Comparison of ENCODE assay signal across 8 cellular contexts in the genomic region with DNA sequence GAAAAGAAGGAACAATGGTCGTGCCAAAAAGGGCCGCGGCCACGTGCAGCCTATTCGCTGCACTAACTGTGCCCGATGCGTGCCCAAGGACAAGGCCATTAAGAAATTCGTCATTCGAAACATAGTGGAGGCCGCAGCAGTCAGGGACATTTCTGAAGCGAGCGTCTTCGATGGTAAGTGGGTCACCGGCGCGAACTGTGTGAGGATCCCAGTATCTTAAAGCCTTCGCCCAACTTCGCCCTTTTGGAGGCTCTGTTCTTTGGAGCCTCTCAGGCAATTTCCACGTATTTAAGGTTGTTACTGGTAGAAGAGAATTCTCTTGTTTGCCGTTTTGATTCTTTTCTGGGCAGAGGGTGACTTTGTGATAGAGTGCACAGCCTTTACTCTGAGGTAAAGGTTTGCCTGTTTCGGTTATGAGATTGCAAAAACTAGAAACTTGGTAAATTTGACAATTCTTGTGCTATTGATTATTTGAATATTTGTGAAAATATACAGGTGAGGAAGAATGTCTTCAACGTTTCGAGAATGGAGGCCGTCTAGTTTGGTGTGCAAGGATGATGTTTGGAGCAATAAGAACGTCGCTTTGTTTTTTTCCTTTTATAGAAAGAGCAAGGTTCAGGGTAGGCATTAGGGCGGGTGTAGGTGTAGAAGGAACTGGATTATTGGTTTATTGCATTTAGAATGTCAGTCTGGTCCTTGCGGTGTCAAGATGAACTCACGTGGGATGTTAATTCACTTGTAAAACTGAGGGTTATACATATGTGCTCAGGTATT. TPM values are rescaled to one million over a fixed set of nuclear protein-coding genes. Genes with fewer than 3 reads are reported as not detected.
DNase-seq lines count a peak whose midpoint lies in the region; ATAC-seq and TF ChIP-seq lines count a peak whose summit lies in the region.

No MANE protein-coding gene starts in this region.

- H3K4me3 ChIP-seq in GM12875 (ENCODE audit: low read depth, low read length), result peak overlapping the region; percentile 81
- H3K4me3 ChIP-seq in fibroblast of mammary gland (ENCODE audit: control insufficient read depth, low read depth, low read length), result peak overlapping the region; percentile 99
- H3K4me3 ChIP-seq in retinal pigment epithelial cell (ENCODE audit: low read length), result peak overlapping the region; percentile 71

- no peaks in the 10 kb centered on the region for H3K9me3 ChIP-seq in T-helper 17 cell (ENCODE audit: control insufficient read depth, low read length, poor library complexity, severe bottlenecking)

- H3K27me3 Mint-ChIP-seq in T-helper 17 cell, result no peaks in the 10 kb centered on the region

- TF ChIP-seq CTCF in GM12875 (IDR thresholded peaks at IDR 0.05; ENCODE audit: borderline replicate concordance, insufficient read depth, low read depth, low read length), result no peak
- TF ChIP-seq CTCF in fibroblast of mammary gland (conservative IDR thresholded peaks at IDR 0.05; ENCODE audit: control insufficient read depth, insufficient read depth, low read depth, low read length), result no peak
- TF ChIP-seq CTCF in retinal pigment epithelial cell (conservative IDR thresholded peaks at IDR 0.05; ENCODE audit: low read depth, low read length), result no peak

- DNase-seq in T-helper 17 cell, result no peak
- DNase-seq in fibroblast of mammary gland (ENCODE audit: low read depth), result no peak
- DNase-seq in retinal pigment epithelial cell (ENCODE audit: low read depth), result no peak
- DNase-seq in AG08396 (ENCODE audit: low spot score), result no peak
- DNase-seq in cerebellar cortex (ENCODE audit: low spot score), result no peak
- DNase-seq in COLO829 (ENCODE audit: low spot score), result no peak

- peak overlapping the region; percentile 98 for H3K4me3 Mint-ChIP-seq in T-helper 17 cell

- ATAC-seq in T-helper 17 cell, result no peak
- no peak for ATAC-seq in HG03457 (IDR thresholded peaks at IDR 0.05; ENCODE audit: unreplicated experiment)

- peak overlapping the region; percentile 98 for H3K27ac Mint-ChIP-seq in T-helper 17 cell

- peaks cover 7% of the 10 kb centered on the region for H3K36me3 Mint-ChIP-seq in T-helper 17 cell (ENCODE audit: low read depth)

- H3K4me1 Mint-ChIP-seq in T-helper 17 cell, result peaks cover 24% of the 10 kb centered on the region

RNA-seq across cellular contexts. Expression of a gene that starts 0.9 kb away (rescaled TPM):
- 10 to 100 TPM; 46.9 to 72.3 TPM for total RNA-seq in T-helper 17 cell

RNA-seq across cellular contexts. Expression of a gene that starts 21.8 kb away (rescaled TPM):
- 1 to 10 TPM; 3.9 to 9.4 TPM for total RNA-seq in T-helper 17 cell

RNA-seq across cellular contexts. Expression of a gene that starts 37.3 kb away (rescaled TPM):
- under 1 TPM; 0.60 to 0.80 TPM for total RNA-seq in T-helper 17 cell

RNA-seq across cellular contexts. Expression of a gene that starts 45.5 kb away (rescaled TPM):
- total RNA-seq in T-helper 17 cell, result 1 to 10 TPM; 1.5 to 2.2 TPM
